ENCODE assay signal across 3 cellular contexts in the genomic region with DNA sequence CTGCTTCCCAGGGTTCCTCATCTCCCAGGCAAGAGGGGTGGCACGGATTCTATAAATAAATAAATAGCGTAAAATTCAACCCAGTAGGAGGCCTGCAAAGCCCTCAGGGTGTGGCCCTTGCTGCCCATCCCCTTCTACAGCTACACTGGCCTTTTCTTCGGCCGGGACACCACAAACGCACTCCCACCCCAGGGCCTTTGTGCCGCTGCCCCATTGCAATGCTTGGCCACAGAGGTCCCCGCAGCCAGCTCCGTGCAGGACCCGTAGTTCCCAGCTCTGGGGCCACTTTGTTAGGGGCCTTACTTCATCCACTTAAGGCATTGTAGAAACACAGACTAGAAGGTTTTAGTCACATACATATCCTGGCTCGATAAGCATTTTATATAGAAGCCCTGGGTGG.
"Had no signal": no experiment of that assay in that cellular context is flagged by ENCODE, and none has a peak within 500 bp of the region (broad histone marks: within the 10 kb centered on the region; RNA-seq: fewer than 3 reads in every experiment).

No MANE protein-coding gene starts in this region.

- DNase-seq: GDM1, GF-D8 had no signal

- H3K4me3 ChIP-seq: GM12878 had no signal

- ATAC-seq: GM12878 had no signal
